In genomic region chr10:111338035-111338434, GRCh38 we compare ENCODE assay signal across 29 cellular contexts.
A peak's percentile ranks its signal among the peaks of the same experiment; 100 is the strongest.
DNase-seq lines count a peak whose midpoint lies in the region; ATAC-seq lines count a peak whose summit lies in the region.
"Had no signal": no experiment of that assay in that cellular context is flagged by ENCODE, and none has a peak within 500 bp of the region (broad histone marks: within the 10 kb centered on the region; RNA-seq: fewer than 3 reads in every experiment).

No MANE protein-coding gene starts in this region.

- H3K27me3 Mint-ChIP-seq in activated naive CD4-positive, alpha-beta T cell treated with anti-CD3 and anti-CD28 coated beads for 36 hours (ENCODE audit: low read depth), result peaks cover 10% of the 10 kb centered on the region

- peaks cover 25% of the 10 kb centered on the region for H3K9me3 Mint-ChIP-seq in activated naive CD4-positive, alpha-beta T cell treated with anti-CD3 and anti-CD28 coated beads for 36 hours

- CTCF ChIA-PET in activated naive CD4-positive, alpha-beta T cell treated with anti-CD3 and anti-CD28 coated beads for 36 hours (lab: Charles Lee), result no interaction called here

- intact Hi-C loops in activated naive CD4-positive, alpha-beta T cell treated with anti-CD3 and anti-CD28 coated beads for 36 hours (cut with micrococcal nuclease), result no loop called here

- no peak overlapping the region for H3K4me3 Mint-ChIP-seq in activated naive CD4-positive, alpha-beta T cell treated with anti-CD3 and anti-CD28 coated beads for 36 hours
- H3K4me3 Mint-ChIP-seq: activated CD4-positive, alpha-beta memory T cell treated with anti-CD3 and anti-CD28 coated beads for 36 hours; activated naive CD4-positive, alpha-beta T cell treated with anti-CD3 and anti-CD28 coated beads, Interleukin-2, amount 50 U/mL, for 24 hours; HFFc6; mesothelial cell of epicardium; naive B cell; stimulated activated memory B cell treated with anti-CD40 and anti-IgM and Interleukin-4, amounts not matched to agents 10 μg/mL and 1 μg/mL and 100 μg/mL, for 72 hours; T-helper 1 cell treated with Interleukin-12 subunit alpha and Interleukin-12 subunit beta and Interleukin-4 antibody, amounts not matched to agents 30 μg/mL and 1 μg/mL, for 36 hours had no signal

- peak; percentile 21 for DNase-seq in SK-N-DZ (ENCODE audit: low spot score)
- no peak for DNase-seq in activated naive CD4-positive, alpha-beta T cell treated with anti-CD3 and anti-CD28 coated beads for 36 hours
- DNase-seq: activated CD4-positive, alpha-beta memory T cell treated with anti-CD3 and anti-CD28 coated beads for 36 hours; activated CD4-positive, CD25-positive, alpha-beta regulatory T cell treated with anti-CD3 and anti-CD28 coated beads, Interleukin-2, amount 50 U/mL, for 72 hours; activated CD8-positive, alpha-beta memory T cell treated with anti-CD3 and anti-CD28 coated beads, Interleukin-2, amount 50 U/mL, for 48 hours; Caco-2; effector CD8-positive, alpha-beta T cell; GF-D8; HFFc6; KBM-7; left ventricle myocardium superior; MG63; naive B cell; NCI-H226; NCI-H69; nucleus accumbens; OCI-M1; sigmoid colon; SK-N-SH; stimulated activated CD4-positive, alpha-beta T cell treated with anti-CD3 and anti-CD28 coated beads, Interleukin-4, amount 100 ng/mL, for 4 hours had no signal

- no peaks in the 10 kb centered on the region for H3K4me1 Mint-ChIP-seq in activated naive CD4-positive, alpha-beta T cell treated with anti-CD3 and anti-CD28 coated beads for 36 hours (ENCODE audit: low read depth)
- H3K4me1 Mint-ChIP-seq: activated naive CD4-positive, alpha-beta T cell treated with anti-CD3 and anti-CD28 coated beads, Interleukin-2, amount 50 U/mL, for 24 hours; mesothelial cell of epicardium; naive B cell had no signal

- no peak overlapping the region for H3K27ac Mint-ChIP-seq in activated naive CD4-positive, alpha-beta T cell treated with anti-CD3 and anti-CD28 coated beads for 36 hours
- H3K27ac Mint-ChIP-seq: activated CD4-positive, alpha-beta memory T cell treated with anti-CD3 and anti-CD28 coated beads for 36 hours; activated naive CD4-positive, alpha-beta T cell treated with anti-CD3 and anti-CD28 coated beads, Interleukin-2, amount 50 U/mL, for 24 hours; HFFc6; mesothelial cell of epicardium; stimulated activated memory B cell treated with anti-CD40 and anti-IgM and Interleukin-4, amounts not matched to agents 10 μg/mL and 1 μg/mL and 100 μg/mL, for 72 hours; T-helper 1 cell treated with Interleukin-12 subunit alpha and Interleukin-12 subunit beta and Interleukin-4 antibody, amounts not matched to agents 30 μg/mL and 1 μg/mL, for 36 hours had no signal

- ATAC-seq in GM18867 (IDR thresholded peaks at IDR 0.05; ENCODE audit: unreplicated experiment), result peak; percentile 26
- peak; percentile 6 for ATAC-seq in GM19455 (IDR thresholded peaks at IDR 0.05; ENCODE audit: unreplicated experiment)
- ATAC-seq in HG03439 (IDR thresholded peaks at IDR 0.05; ENCODE audit: unreplicated experiment), result peak; percentile 27
- ATAC-seq in HG02642 (IDR thresholded peaks at IDR 0.05; ENCODE audit: poor library complexity, unreplicated experiment), result no peak
- ATAC-seq in GM18517 (IDR thresholded peaks at IDR 0.05; ENCODE audit: unreplicated experiment), result no peak
- ATAC-seq: left ventricle myocardium superior had no signal

- H3K36me3 Mint-ChIP-seq in activated naive CD4-positive, alpha-beta T cell treated with anti-CD3 and anti-CD28 coated beads for 36 hours (ENCODE audit: low read depth), result no peaks in the 10 kb centered on the region
- H3K36me3 Mint-ChIP-seq: activated naive CD4-positive, alpha-beta T cell treated with anti-CD3 and anti-CD28 coated beads, Interleukin-2, amount 50 U/mL, for 24 hours had no signal

Comparison
In these comparisons a context has a peak if more than half of its experiments do, and no peak if none do; other contexts are left out.
1. ATAC-seq: peak in GM18867 (single experiment), GM19455 (single experiment) and HG03439 (single experiment); none in HG02642 (single experiment) and GM18517 (single experiment).